Comparison of ENCODE assay signal across 10 cellular contexts in genomic region chr16:81996664-81997529, GRCh38. TPM values are rescaled to one million over a fixed set of nuclear protein-coding genes. Genes with fewer than 3 reads are reported as not detected.
DNase-seq lines count a peak whose midpoint lies in the region; ATAC-seq, FAIRE-seq and TF ChIP-seq lines count a peak whose summit lies in the region.
"Had no signal": no experiment of that assay in that cellular context is flagged by ENCODE, and none has a peak within 500 bp of the region (broad histone marks: within the 10 kb centered on the region; RNA-seq: fewer than 3 reads in every experiment).

No MANE protein-coding gene starts in this region.

- TF ChIP-seq CTCF in CD4-positive, alpha-beta T cell (IDR thresholded peaks at IDR 0.05), result no peak

- FAIRE-seq in GM12891 (lab: Jason Lieb, UNC), result no peak
- FAIRE-seq: TTC549 had no signal

- H3K4me1 ChIP-seq in adipocyte (ENCODE audit: control insufficient read depth, insufficient read depth, low read length), result peaks cover 17% of the 10 kb centered on the region

- no peaks in the 10 kb centered on the region for H3K9me3 ChIP-seq in adipocyte (ENCODE audit: control insufficient read depth, low read length)
- H3K9me3 ChIP-seq in CD4-positive, alpha-beta T cell (ENCODE audit: control insufficient read depth, low read length), result no peaks in the 10 kb centered on the region

- no peak for TF ChIP-seq POLR2A in GM12891 (IDR thresholded peaks at IDR 0.05; ENCODE audit: low read depth, low read length)

- H3K9me3 Mint-ChIP-seq in CD4-positive, alpha-beta T cell, result no peaks in the 10 kb centered on the region

- DNase-seq in A172 (ENCODE audit: low spot score), result peak; percentile 83
- peak; percentile 31 for DNase-seq in HS-5 (ENCODE audit: low read depth)
- DNase-seq in adipocyte (ENCODE audit: low read depth), result peak; percentile 32
- DNase-seq in left colon, result no peak
- no peak for DNase-seq in GM12891 (ENCODE audit: insufficient read length, low spot score)
- DNase-seq in NCI-H1048 (lab: John Stamatoyannopoulos, UW), result no peak
- no peak for DNase-seq in activated naive CD4-positive, alpha-beta T cell (lab: John Stamatoyannopoulos, UW)
- no peak for DNase-seq in CD4-positive, alpha-beta T cell
- DNase-seq: hippocampal formation had no signal

- peaks cover 1% of the 10 kb centered on the region for H3K4me1 Mint-ChIP-seq in CD4-positive, alpha-beta T cell (ENCODE audit: low read depth)

- H3K27me3 Mint-ChIP-seq in CD4-positive, alpha-beta T cell, result no peaks in the 10 kb centered on the region

- intact Hi-C loops in left colon (cut with DNase I, micrococcal nuclease), result no loop called here
- intact Hi-C loops in CD4-positive, alpha-beta T cell (cut with DNase I, micrococcal nuclease), result no loop called here

- no peaks in the 10 kb centered on the region for H3K27me3 ChIP-seq in adipocyte (replicated peaks; ENCODE audit: control insufficient read depth, insufficient read depth, low read length)
- no peaks in the 10 kb centered on the region for H3K27me3 ChIP-seq in CD4-positive, alpha-beta T cell (ENCODE audit: control insufficient read depth, insufficient read depth, low read length)

- no peak overlapping the region for H3K9ac ChIP-seq in adipocyte (ENCODE audit: low read length)

- ATAC-seq in left colon, result peak; percentile 54
- ATAC-seq in CD4-positive, alpha-beta T cell (ENCODE audit: poor library complexity), result no peak

- H3K27ac Mint-ChIP-seq in CD4-positive, alpha-beta T cell, result no peak overlapping the region

- POLR2A ChIA-PET in CD4-positive, alpha-beta T cell (lab: Charles Lee), result no interaction called here

- H3K4me3 ChIP-seq in adipocyte (ENCODE audit: low read length), result no peak overlapping the region

- H3K4me3 Mint-ChIP-seq in CD4-positive, alpha-beta T cell, result no peak overlapping the region

- H3K27ac ChIP-seq in CD4-positive, alpha-beta T cell (ENCODE audit: low read depth, low read length), result no peak overlapping the region

- no peaks in the 10 kb centered on the region for H3K36me3 ChIP-seq in adipocyte (ENCODE audit: control insufficient read depth, insufficient read depth, low read length, severe bottlenecking)

- H3K36me3 Mint-ChIP-seq in CD4-positive, alpha-beta T cell (ENCODE audit: low read depth), result peaks cover 56% of the 10 kb centered on the region

- CTCF ChIA-PET in CD4-positive, alpha-beta T cell (lab: Charles Lee), result no interaction called here

TF ChIP-seq in GM12891, 5 proteins besides CTCF, POLR2A, EP300 and RAD21:
- no peak for TF ChIP-seq PAX5 (IDR thresholded peaks at IDR 0.05; ENCODE audit: insufficient read depth, low read length, severe bottlenecking)
- no peak for TF ChIP-seq SPI1 (IDR thresholded peaks at IDR 0.05; ENCODE audit: low read depth, low read length)
- TF ChIP-seq POLR2AphosphoS5 (IDR thresholded peaks at IDR 0.05; ENCODE audit: low read depth, low read length), result no peak
- no peak for TF ChIP-seq POU2F2 (IDR thresholded peaks at IDR 0.05; ENCODE audit: low read depth, low read length)
- no peak for TF ChIP-seq TAF1 (IDR thresholded peaks at IDR 0.05; ENCODE audit: low read depth, low read length)

RNA-seq across cellular contexts. Expression of gene SDR42E1, which starts 14.4 kb away (rescaled TPM):
- 0.03 and 0.14 TPM in 2 replicates for total RNA-seq in A172 (2014; rRNA removed; shearing (Covaris generic))
- 10 to 100 TPM in 1 of 2 donors, 1 to 10 TPM in 1; 7.9 to 14.4 TPM for total RNA-seq in left colon
- 3.2 TPM for polyA plus RNA-seq in GM12891 (2012; ENCODE audit: low read depth, missing spikeins)
- 1 to 10 TPM; 4.5 to 7.6 TPM for total RNA-seq in CD4-positive, alpha-beta T cell

RNA-seq across cellular contexts. Expression of gene HSD17B2, which starts 38.2 kb away (rescaled TPM):
- total RNA-seq in A172 (2014; rRNA removed; shearing (Covaris generic)), result 0.91 TPM in 1 of 2 replicates, not detected in the other
- total RNA-seq in left colon, result 100 to 1,000 TPM in 1 of 2 donors, 10 to 100 TPM in 1; 63.6 to 181 TPM
- not detected for polyA plus RNA-seq in GM12891 (2012; ENCODE audit: low read depth, missing spikeins)
- total RNA-seq in CD4-positive, alpha-beta T cell, result not detected

Comparison
In these comparisons a context has a peak if more than half of its experiments do, and no peak if none do; other contexts are left out.
1. DNase-seq: peak in A172 (single experiment), HS-5 (single experiment) and adipocyte (single experiment); none in left colon (0 of 2), GM12891 (single experiment), NCI-H1048 (single experiment), activated naive CD4-positive, alpha-beta T cell (0 of 4) and CD4-positive, alpha-beta T cell (0 of 10).
2. RNA of gene HSD17B2, which starts 38.2 kb away (total RNA-seq): 63.6 to 181 TPM in left colon; 0.91 TPM in A172 and not detected in CD4-positive, alpha-beta T cell; every median in the first group is over 10 times any median in the second.